1 cellular context compared by ENCODE assay signal in genomic region chr7:30926323-30926722, GRCh38.
TF ChIP-seq lines count a peak whose summit lies in the region.

No MANE protein-coding gene starts in this region.

TF ChIP-seq in K562, 482 proteins besides CTCF, POLR2A, EP300 and RAD21 (continued from another document):
- TF ChIP-seq ATF6 (CRISPR knock-in tag; IDR thresholded peaks at IDR 0.05), result no peak
- TF ChIP-seq GTF2E2 (tag; IDR thresholded peaks at IDR 0.05), result no peak
- TF ChIP-seq HDAC8 (tag; IDR thresholded peaks at IDR 0.05), result no peak
- TF ChIP-seq ZKSCAN8 (CRISPR knock-in tag; IDR thresholded peaks at IDR 0.05), result no peak
- TF ChIP-seq ZNF165 (CRISPR knock-in tag; IDR thresholded peaks at IDR 0.05; ENCODE audit: borderline replicate concordance), result no peak
- no peak for TF ChIP-seq FOXM1 (IDR thresholded peaks at IDR 0.05; ENCODE audit: low read depth)
- no peak for TF ChIP-seq FOXM1 (CRISPR knock-in tag; IDR thresholded peaks at IDR 0.05; ENCODE audit: low read depth)
- TF ChIP-seq TAL1 (IDR thresholded peaks at IDR 0.05), result no peak
- no peak for TF ChIP-seq ETV1 (tag; conservative IDR thresholded peaks at IDR 0.05; ENCODE audit: low read depth)
- TF ChIP-seq C11orf30 (IDR thresholded peaks at IDR 0.05; ENCODE audit: low read depth), result no peak
- peak; percentile 53 for TF ChIP-seq CBFA2T3 (IDR thresholded peaks at IDR 0.05)
- no peak for TF ChIP-seq PTBP1 (IDR thresholded peaks at IDR 0.05; ENCODE audit: low read depth, low read length)
